30 cellular contexts compared by ENCODE assay signal in genomic region chr5:68928617-68929302, GRCh38.
"Had no signal": no experiment of that assay in that cellular context is flagged by ENCODE, and none has a peak within 500 bp of the region (broad histone marks: within the 10 kb centered on the region; RNA-seq: fewer than 3 reads in every experiment).

No MANE protein-coding gene starts in this region.

- ATAC-seq: body of pancreas; effector memory CD8-positive, alpha-beta T cell; foreskin keratinocyte; heart left ventricle; naive thymus-derived CD8-positive, alpha-beta T cell; upper lobe of right lung had no signal

- H3K27ac ChIP-seq: adrenal gland, body of pancreas, cardiac muscle cell, colonic mucosa, dorsolateral prefrontal cortex, foreskin keratinocyte, heart left ventricle, right atrium auricular region, suprapubic skin, tibial artery, upper lobe of right lung, VCaP had no signal

- H3K4me3 ChIP-seq: adrenal gland, body of pancreas, cardiac muscle cell, colonic mucosa, dorsolateral prefrontal cortex, heart left ventricle, right atrium auricular region, suprapubic skin, tibial artery, upper lobe of right lung had no signal

- FAIRE-seq: kidney, TTC549 had no signal

- DNase-seq: activated CD4-positive, alpha-beta T cell treated with anti-CD3 and anti-CD28 coated beads for 4 hours; activated CD4-positive, alpha-beta T cell treated with anti-CD3 and anti-CD28 coated beads, Interleukin-2, amount 50 U/mL, for 4 hours; activated effector memory CD4-positive, alpha-beta T cell treated with anti-CD3 and anti-CD28 coated beads, Interleukin-2, amount 50 U/mL, for 16 hours; activated naive CD4-positive, alpha-beta T cell treated with anti-CD3 and anti-CD28 coated beads for 36 hours; activated naive CD8-positive, alpha-beta T cell treated with anti-CD3 and anti-CD28 coated beads for 36 hours; activated T-cell treated with anti-CD3 and anti-CD28 coated beads for 4 hours; adrenal gland; aorta; body of pancreas; cerebellar nuclear complex; colonic mucosa; dorsolateral prefrontal cortex; effector memory CD8-positive, alpha-beta T cell; foreskin keratinocyte; heart left ventricle; hypothalamus; immature natural killer cell; kidney; midbrain; naive thymus-derived CD8-positive, alpha-beta T cell; nucleus accumbens; stimulated activated naive CD4-positive, alpha-beta T cell; T-helper 9 cell; tibial artery; upper lobe of right lung had no signal

- H3K4me1 ChIP-seq: adrenal gland, colonic mucosa, foreskin keratinocyte, right atrium auricular region, upper lobe of right lung had no signal

- H3K9me3 ChIP-seq: colonic mucosa, right atrium auricular region, suprapubic skin, upper lobe of right lung had no signal
